ENCODE assay signal across 24 cellular contexts in genomic region chr1:50156241-50157010, GRCh38. TPM values are rescaled to one million over a fixed set of nuclear protein-coding genes. Genes with fewer than 3 reads are reported as not detected.
"Had no signal": no experiment of that assay in that cellular context is flagged by ENCODE, and none has a peak within 500 bp of the region (broad histone marks: within the 10 kb centered on the region; RNA-seq: fewer than 3 reads in every experiment).

No MANE protein-coding gene starts in this region.

- ATAC-seq: activated CD8-positive, alpha-beta T cell treated with anti-CD3 and anti-CD28 coated beads, Interleukin-2, amount 10 ng/mL, durations not matched to agents 7 days and 5 days; foreskin keratinocyte had no signal

- H3K4me1 Mint-ChIP-seq: activated CD4-positive, alpha-beta T cell treated with anti-CD3 and anti-CD28 coated beads, Interleukin-2, amount 10 ng/mL, durations not matched to agents 7 days and 5 days had no signal

- H3K4me3 Mint-ChIP-seq: activated CD4-positive, alpha-beta T cell treated with anti-CD3 and anti-CD28 coated beads, Interleukin-2, amount 10 ng/mL, durations not matched to agents 7 days and 5 days; activated CD8-positive, alpha-beta T cell treated with anti-CD3 and anti-CD28 coated beads, Interleukin-2, amount 10 ng/mL, durations not matched to agents 7 days and 5 days; activated T-cell treated with anti-CD3 and anti-CD28 coated beads, Interleukin-2, amount 50 U/mL, for 24 hours; dendritic cell treated with granulocyte-macrophage colony-stimulating factor and Interleukin-4, amounts not matched to agents 40 ng/mL and 50 ng/mL, for 4 days; type B pancreatic cell had no signal

- H3K9me3 ChIP-seq: left ventricle myocardium inferior, prostate gland, right atrium auricular region, stomach, testis had no signal

- H3K36me3 ChIP-seq: cardiac muscle cell, left ventricle myocardium inferior, prostate gland, right atrium auricular region, stomach had no signal

- H3K4me3 ChIP-seq: cardiac muscle cell, left ventricle myocardium inferior, prostate gland, right atrium auricular region, skin epidermis, stomach, testis had no signal

- H3K27ac Mint-ChIP-seq: activated CD4-positive, alpha-beta T cell treated with anti-CD3 and anti-CD28 coated beads, Interleukin-2, amount 10 ng/mL, durations not matched to agents 7 days and 5 days; activated CD8-positive, alpha-beta T cell treated with anti-CD3 and anti-CD28 coated beads, Interleukin-2, amount 10 ng/mL, durations not matched to agents 7 days and 5 days; activated T-cell treated with anti-CD3 and anti-CD28 coated beads, Interleukin-2, amount 50 U/mL, for 24 hours; activated T-helper 2 cell treated with anti-CD3 and anti-CD28 coated beads, Interferon-gamma antibody, Interleukin-2, Interleukin-4, amounts not matched to agents 10 μg/mL and 5 μg/mL and 100 μg/mL, durations not matched to agents 14 hours and 24 hours and 36 hours; dendritic cell treated with granulocyte-macrophage colony-stimulating factor and Interleukin-4, amounts not matched to agents 40 ng/mL and 50 ng/mL, for 4 days; type B pancreatic cell had no signal

- DNase-seq: activated CD4-positive, alpha-beta T cell treated with anti-CD3 and anti-CD28 coated beads, Interleukin-2, amount 10 ng/mL, durations not matched to agents 7 days and 5 days; activated CD8-positive, alpha-beta T cell treated with anti-CD3 and anti-CD28 coated beads, Interleukin-2, amount 10 ng/mL, durations not matched to agents 7 days and 5 days; activated naive CD4-positive, alpha-beta T cell treated with Interleukin-2 at 50 U/mL for 16 hours; activated T-cell treated with anti-CD3 and anti-CD28 coated beads, Interleukin-2, amount 50 U/mL, for 24 hours; aorta; effector CD8-positive, alpha-beta T cell; left ventricle myocardium inferior; stimulated activated CD4-positive, alpha-beta T cell treated with anti-CD3 and anti-CD28 coated beads, Interleukin-15, amount 100 ng/mL, for 24 hours; stimulated activated CD4-positive, alpha-beta T cell treated with anti-CD3 and anti-CD28 coated beads, Interleukin-2, amount 100 ng/mL, for 48 hours; stomach; T1000; testis had no signal

- H3K27me3 ChIP-seq: cardiac muscle cell, foreskin keratinocyte, right atrium auricular region, stomach, testis had no signal

- H3K9me3 Mint-ChIP-seq: activated CD4-positive, alpha-beta T cell treated with anti-CD3 and anti-CD28 coated beads, Interleukin-2, amount 10 ng/mL, durations not matched to agents 7 days and 5 days; activated T-cell treated with anti-CD3 and anti-CD28 coated beads, Interleukin-2, amount 50 U/mL, for 24 hours; activated T-helper 2 cell treated with anti-CD3 and anti-CD28 coated beads, Interferon-gamma antibody, Interleukin-2, Interleukin-4, amounts not matched to agents 10 μg/mL and 5 μg/mL and 100 μg/mL, durations not matched to agents 14 hours and 24 hours and 36 hours; dendritic cell treated with granulocyte-macrophage colony-stimulating factor and Interleukin-4, amounts not matched to agents 40 ng/mL and 50 ng/mL, for 4 days; type B pancreatic cell had no signal

- H3K27me3 Mint-ChIP-seq: activated CD4-positive, alpha-beta T cell treated with anti-CD3 and anti-CD28 coated beads, Interleukin-2, amount 10 ng/mL, durations not matched to agents 7 days and 5 days; activated T-cell treated with anti-CD3 and anti-CD28 coated beads, Interleukin-2, amount 50 U/mL, for 24 hours; dendritic cell treated with granulocyte-macrophage colony-stimulating factor and Interleukin-4, amounts not matched to agents 40 ng/mL and 50 ng/mL, for 4 days had no signal

- H3K27ac ChIP-seq: cardiac muscle cell, foreskin keratinocyte, left ventricle myocardium inferior, prostate gland, right atrium auricular region, skin epidermis, stomach, testis had no signal

- H3K4me1 ChIP-seq: foreskin keratinocyte, left ventricle myocardium inferior, prostate gland, right atrium auricular region, stomach, testis had no signal

- H3K36me3 Mint-ChIP-seq: type B pancreatic cell had no signal

RNA-seq across cellular contexts. Expression of gene ELAVL4, which starts 47.7 kb away (rescaled TPM):
- total RNA-seq: activated CD4-positive, alpha-beta T cell treated with anti-CD3 and anti-CD28 coated beads, Interleukin-2, amount 10 ng/mL, durations not matched to agents 7 days and 5 days; activated CD8-positive, alpha-beta T cell treated with anti-CD3 and anti-CD28 coated beads, Interleukin-2, amount 10 ng/mL, durations not matched to agents 7 days and 5 days; activated T-helper 2 cell treated with anti-CD3 and anti-CD28 coated beads, Interferon-gamma antibody, Interleukin-2, Interleukin-4, amounts not matched to agents 10 μg/mL and 5 μg/mL and 100 μg/mL, durations not matched to agents 14 hours and 24 hours and 36 hours; cardiac muscle cell; chondrocyte; foreskin keratinocyte; left ventricle myocardium inferior; mononuclear cell; osteoblast; T-helper 1 cell treated with Interleukin-12 subunit alpha and Interleukin-12 subunit beta and Interleukin-4 antibody, amounts not matched to agents 30 ng/mL and 1 ng/mL, for 36 hours had no signal
- polyA plus RNA-seq: cardiac muscle cell, foreskin keratinocyte had no signal
